26 cellular contexts compared by ENCODE assay signal in the genomic region with DNA sequence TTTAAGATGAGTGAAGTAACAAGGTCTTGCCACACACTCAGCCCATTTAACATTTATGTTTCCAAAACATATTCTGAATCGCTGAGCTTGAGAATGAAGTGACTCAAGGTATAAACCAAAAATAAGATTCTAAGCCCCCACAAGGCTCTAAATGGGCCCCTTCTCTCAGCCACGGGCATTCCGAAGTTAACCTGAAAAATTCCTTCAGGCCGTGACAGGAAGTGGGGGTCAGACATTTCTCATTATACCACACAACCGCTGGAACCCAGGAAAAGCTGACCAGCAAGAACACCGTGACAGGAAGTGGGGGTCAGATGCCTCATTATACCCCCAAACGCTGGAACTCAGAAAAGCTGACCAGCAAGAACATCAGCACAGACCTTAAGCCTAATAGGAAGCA.
"Had no signal": no experiment of that assay in that cellular context is flagged by ENCODE, and none has a peak within 500 bp of the region (broad histone marks: within the 10 kb centered on the region; RNA-seq: fewer than 3 reads in every experiment).

No MANE protein-coding gene starts in this region.

- H3K4me1 Mint-ChIP-seq: T-helper 17 cell had no signal

- H3K27ac Mint-ChIP-seq: activated naive CD8-positive, alpha-beta T cell treated with anti-CD3 and anti-CD28 coated beads, Interleukin-2, amount 10 ng/mL, durations not matched to agents 7 days and 5 days; T-helper 17 cell; WTC11 had no signal

- ATAC-seq: PC-3, T-helper 17 cell, WTC11 had no signal

- DNase-seq: activated CD4-positive, alpha-beta T cell treated with anti-CD3 and anti-CD28 coated beads for 48 hours; activated CD4-positive, alpha-beta T cell treated with anti-CD3 and anti-CD28 coated beads, Interleukin-2, amount 50 U/mL, for 48 hours; activated CD4-positive, CD25-positive, alpha-beta regulatory T cell treated with anti-CD3 and anti-CD28 coated beads, Interleukin-2, amount 50 U/mL, for 72 hours; activated naive CD4-positive, alpha-beta T cell treated with anti-CD3 and anti-CD28 coated beads, Interleukin-2, amount 50 U/mL, for 16 hours; activated naive CD8-positive, alpha-beta T cell treated with anti-CD3 and anti-CD28 coated beads, Interleukin-2, amount 10 ng/mL, durations not matched to agents 7 days and 5 days; activated T-cell treated with anti-CD3 and anti-CD28 coated beads, Interleukin-2, amount 50 U/mL, for 1 hour; anterior cingulate cortex; central memory CD4-positive, alpha-beta T cell; Kasumi-1; KBM-7; NCI-H1105; NCI-H1436; NCI-H1694 treated with DMSO at 0.1 percent for 48 hours; NCI-H2029 treated with DMSO at 0.1 percent for 48 hours; NCI-H345; NCI-H510A; NCI-H526 treated with DMSO at 0.1 percent for 48 hours; NCI-H82; NK-92 treated with Interleukin-12 subunit alpha and Interleukin-12 subunit beta, amount 100 ng/mL, for 24 hours; PC-3; SIG-M5; T-helper 17 cell; T-helper 9 cell had no signal

- H3K4me3 ChIP-seq: adrenal gland, breast epithelium had no signal

- H3K4me3 Mint-ChIP-seq: activated naive CD8-positive, alpha-beta T cell treated with anti-CD3 and anti-CD28 coated beads, Interleukin-2, amount 10 ng/mL, durations not matched to agents 7 days and 5 days; T-helper 17 cell; WTC11 had no signal

- H3K27me3 Mint-ChIP-seq: activated naive CD8-positive, alpha-beta T cell treated with anti-CD3 and anti-CD28 coated beads, Interleukin-2, amount 10 ng/mL, durations not matched to agents 7 days and 5 days had no signal

- H3K27me3 ChIP-seq: adrenal gland, breast epithelium had no signal

- H3K27ac ChIP-seq: adrenal gland, breast epithelium had no signal

- H3K4me1 ChIP-seq: adrenal gland, breast epithelium had no signal

- H3K36me3 ChIP-seq: adrenal gland, breast epithelium had no signal
